In genomic region chr2:106953779-106954178, GRCh38 we compare ENCODE assay signal across 21 cellular contexts.
"Had no signal": no experiment of that assay in that cellular context is flagged by ENCODE, and none has a peak within 500 bp of the region (broad histone marks: within the 10 kb centered on the region; RNA-seq: fewer than 3 reads in every experiment).

No MANE protein-coding gene starts in this region.

- FAIRE-seq: kidney had no signal

- DNase-seq: activated CD4-positive, alpha-beta T cell treated with anti-CD3 and anti-CD28 coated beads, Interleukin-2, amount 10 ng/mL, durations not matched to agents 7 days and 5 days; activated CD8-positive, alpha-beta T cell treated with anti-CD3 and anti-CD28 coated beads, Interleukin-2, amount 10 ng/mL, durations not matched to agents 7 days and 5 days; activated effector memory CD4-positive, alpha-beta T cell treated with Interleukin-2 at 50 U/mL for 16 hours; activated naive CD4-positive, alpha-beta T cell treated with anti-CD3 and anti-CD28 coated beads, Interleukin-2, amount 10 ng/mL, durations not matched to agents 7 days and 5 days; activated naive CD8-positive, alpha-beta T cell treated with anti-CD3 and anti-CD28 coated beads, Interleukin-2, amount 50 U/mL, for 24 hours; activated T-cell treated with anti-CD3 and anti-CD28 coated beads, Interleukin-2, amount 50 U/mL, for 24 hours; effector memory CD8-positive, alpha-beta T cell; foreskin melanocyte; hypothalamus; kidney; natural killer cell; posterior cingulate gyrus; stimulated activated CD4-positive, alpha-beta T cell treated with anti-CD3 and anti-CD28 coated beads, Interleukin-12 subunit alpha, Interleukin-12 subunit beta, amount 100 ng/mL, for 4 hours; stimulated activated CD4-positive, alpha-beta T cell treated with anti-CD3 and anti-CD28 coated beads, Interleukin-1b, Interleukin-23, amount 100 ng/mL, for 48 hours; stimulated activated CD8-positive, alpha-beta memory T cell treated with anti-CD3 and anti-CD28 coated beads, Interleukin-4, amount 100 ng/mL, for 48 hours; stimulated activated naive CD4-positive, alpha-beta T cell; substantia nigra; uterus had no signal

- H3K9me3 ChIP-seq: neutrophil, uterus had no signal

- H3K27me3 ChIP-seq: neutrophil, tibial nerve, uterus had no signal

- H3K4me1 ChIP-seq: uterus had no signal

- H3K4me3 ChIP-seq: tibial nerve, uterus had no signal

- H3K27ac ChIP-seq: neutrophil, tibial nerve, uterus had no signal

- H3K36me3 ChIP-seq: neutrophil, tibial nerve, uterus had no signal

- ATAC-seq: activated CD4-positive, CD25-positive, alpha-beta regulatory T cell treated with anti-CD3 and anti-CD28 coated beads, Interleukin-2, amount 50 U/mL, for 24 hours; activated CD8-positive, alpha-beta T cell treated with anti-CD3 and anti-CD28 coated beads, Interleukin-2, amount 10 ng/mL, durations not matched to agents 7 days and 5 days; activated naive CD8-positive, alpha-beta T cell treated with anti-CD3 and anti-CD28 coated beads, Interleukin-2, amount 50 U/mL, for 24 hours; effector memory CD8-positive, alpha-beta T cell; natural killer cell had no signal
